9 cellular contexts compared by ENCODE assay signal in genomic region chr10:62814901-62815372, GRCh38. TPM values are rescaled to one million over a fixed set of nuclear protein-coding genes. Genes with fewer than 3 reads are reported as not detected.
A peak's percentile ranks its signal among the peaks of the same experiment; 100 is the strongest.
DNase-seq lines count a peak whose midpoint lies in the region; ATAC-seq and TF ChIP-seq lines count a peak whose summit lies in the region.
"Had no signal": no experiment of that assay in that cellular context is flagged by ENCODE, and none has a peak within 500 bp of the region (broad histone marks: within the 10 kb centered on the region; RNA-seq: fewer than 3 reads in every experiment).

No MANE protein-coding gene starts in this region.

- no peak for TF ChIP-seq CTCF in GM12864 (IDR thresholded peaks at IDR 0.05; ENCODE audit: low read depth, low read length, missing control alignments)
- no peak for TF ChIP-seq CTCF in foreskin fibroblast (IDR thresholded peaks at IDR 0.05; ENCODE audit: low read depth, low read length)

- intact Hi-C loops in activated CD4-positive, alpha-beta memory T cell treated with anti-CD3 and anti-CD28 coated beads for 36 hours (cut with micrococcal nuclease), result loop anchor here (5.0 to 10.0 kb wide), 2 partner anchors 710 to 913 kb away; partner anchors contain the start of genes ARID5B and REEP3

- peaks cover 55% of the 10 kb centered on the region for H3K4me1 Mint-ChIP-seq in activated CD4-positive, alpha-beta memory T cell treated with anti-CD3 and anti-CD28 coated beads for 36 hours (ENCODE audit: low read depth)

- H3K9me3 Mint-ChIP-seq in activated CD4-positive, alpha-beta memory T cell treated with anti-CD3 and anti-CD28 coated beads for 36 hours, result no peaks in the 10 kb centered on the region

- POLR2A ChIA-PET in activated CD4-positive, alpha-beta memory T cell treated with anti-CD3 and anti-CD28 coated beads for 36 hours (lab: Charles Lee), result interaction anchor here (3.8 to 3.9 kb wide), 2 partner anchors 82 to 177 kb away, joined by 17 to 20 read pairs; no protein-coding TSS in a partner anchor

- no peak for ATAC-seq in HG02885 (IDR thresholded peaks at IDR 0.05; ENCODE audit: poor library complexity, unreplicated experiment)
- ATAC-seq in HG03354 (IDR thresholded peaks at IDR 0.05; ENCODE audit: poor library complexity, severe bottlenecking, unreplicated experiment), result no peak

- H3K9ac ChIP-seq in skeletal muscle satellite cell (ENCODE audit: low read depth, low read length), result peak overlapping the region; percentile 76
- H3K9ac ChIP-seq: KMS-11 had no signal

- peaks cover 36% of the 10 kb centered on the region for H3K4me1 ChIP-seq in skeletal muscle satellite cell (ENCODE audit: control insufficient read depth, insufficient read depth, low read length)

- no peaks in the 10 kb centered on the region for H3K9me3 ChIP-seq in skeletal muscle satellite cell (replicated peaks; ENCODE audit: low read length)

- H3K27me3 Mint-ChIP-seq in activated CD4-positive, alpha-beta memory T cell treated with anti-CD3 and anti-CD28 coated beads for 36 hours, result peaks cover 10% of the 10 kb centered on the region

- CTCF ChIA-PET in activated CD4-positive, alpha-beta memory T cell treated with anti-CD3 and anti-CD28 coated beads for 36 hours (lab: Charles Lee), result interaction anchor here (0.6 to 6.7 kb wide), 6 partner anchors 9 to 270 kb away, joined by 4 to 139 read pairs (median 38); partner anchors contain the start of gene ADO

- H3K27ac Mint-ChIP-seq in activated CD4-positive, alpha-beta memory T cell treated with anti-CD3 and anti-CD28 coated beads for 36 hours, result peak overlapping the region; percentile 100

- H3K27me3 ChIP-seq in skeletal muscle satellite cell (ENCODE audit: control insufficient read depth, insufficient read depth, low read length), result peaks cover 34% of the 10 kb centered on the region

- no peaks in the 10 kb centered on the region for H3K36me3 ChIP-seq in skeletal muscle satellite cell (ENCODE audit: insufficient read depth, low read length)

- H3K4me3 ChIP-seq in GM12864 (ENCODE audit: low read depth, low read length) (peak overlapping the region; percentile 83), foreskin fibroblast (ENCODE audit: low read depth in 1 of 2, low read length in 2 of 2) (peak overlapping the region; percentile 59 to 63), skeletal muscle satellite cell (ENCODE audit: low read length) (peak overlapping the region; percentile 80)

- peaks cover 47% of the 10 kb centered on the region for H3K36me3 Mint-ChIP-seq in activated CD4-positive, alpha-beta memory T cell treated with anti-CD3 and anti-CD28 coated beads for 36 hours

- DNase-seq in GM12864 (ENCODE audit: low read depth), result no peak
- DNase-seq in activated CD4-positive, alpha-beta memory T cell treated with anti-CD3 and anti-CD28 coated beads for 36 hours, result peak; percentile 29
- DNase-seq in foreskin fibroblast, result peak in 1 of 2 donors; percentile 31
- no peak for DNase-seq in ACHN
- DNase-seq in GM19238 (ENCODE audit: insufficient read length, low spot score), result no peak

- H3K4me3 Mint-ChIP-seq in activated CD4-positive, alpha-beta memory T cell treated with anti-CD3 and anti-CD28 coated beads for 36 hours, result peak overlapping the region; percentile 88

- H3K4me2 ChIP-seq in skeletal muscle satellite cell (ENCODE audit: low read length), result peak overlapping the region; percentile 93

- in situ Hi-C loops in ACHN (cut with HindIII; ENCODE audit: low pct_ligation_motif_present, low pct_unique_long_range_greater_than_20kb, low sequenced_read_pairs), result loop anchor here (25.0 kb wide), 1 partner anchor 203 kb away; no protein-coding TSS in a partner anchor

RNA-seq across cellular contexts. Expression of gene EGR2, which starts 1.2 kb away (rescaled TPM):
- total RNA-seq in activated CD4-positive, alpha-beta memory T cell treated with anti-CD3 and anti-CD28 coated beads for 36 hours, result 10 to 100 TPM; 66.9 to 68.2 TPM
- 0.25 and 0.87 TPM in 2 replicates for total RNA-seq in skeletal muscle satellite cell (2012; rRNA removed)

RNA-seq across cellular contexts. Expression of gene ADO, which starts 10.4 kb away (rescaled TPM):
- total RNA-seq in activated CD4-positive, alpha-beta memory T cell treated with anti-CD3 and anti-CD28 coated beads for 36 hours, result 10 to 100 TPM; 26.7 to 27.1 TPM
- 19.3 and 21.6 TPM in 2 replicates for total RNA-seq in skeletal muscle satellite cell (2012; rRNA removed)
